In the genomic region with DNA sequence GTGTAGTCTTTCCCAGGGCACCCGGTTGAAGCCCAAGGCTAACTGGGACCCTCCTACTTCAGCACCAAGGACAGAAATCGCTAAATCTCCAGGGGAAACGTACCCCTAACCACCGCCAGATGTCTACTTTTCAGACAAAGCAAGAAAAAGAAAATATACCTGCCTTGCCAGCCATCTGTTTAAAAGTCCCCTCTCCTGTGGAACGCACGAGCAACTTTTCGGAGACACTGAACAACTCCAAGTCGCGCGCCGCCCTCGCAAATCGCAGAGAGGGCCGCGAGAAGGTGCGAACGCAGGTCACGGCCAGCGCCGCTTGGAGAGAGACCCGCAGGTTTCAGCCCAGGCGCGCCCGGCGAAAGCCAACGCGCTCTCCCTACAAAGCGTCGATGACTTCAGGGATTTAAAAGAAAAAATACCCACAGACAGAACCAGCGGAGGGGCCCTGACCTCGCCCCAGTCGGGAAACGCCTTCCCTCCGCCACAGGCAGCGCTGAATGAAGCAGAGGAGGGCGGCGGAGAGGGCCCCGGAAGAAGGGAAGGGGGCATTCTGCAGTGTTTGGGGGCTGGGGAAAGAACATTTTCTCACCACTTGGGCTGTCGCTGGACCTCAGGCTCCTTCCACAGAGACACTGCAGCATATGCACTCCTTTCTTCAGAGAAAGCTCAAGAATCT, we compare ENCODE assay signal across 9 cellular contexts.
DNase-seq lines count a peak whose midpoint lies in the region; FAIRE-seq and TF ChIP-seq lines count a peak whose summit lies in the region.
"Had no signal": no experiment of that assay in that cellular context is flagged by ENCODE, and none has a peak within 500 bp of the region (broad histone marks: within the 10 kb centered on the region; RNA-seq: fewer than 3 reads in every experiment).

No MANE protein-coding gene starts in this region.

- peak overlapping the region; percentile 33; the same call in 1 of the 2 replicates for H3K4me2 ChIP-seq in SK-N-SH
- peak overlapping the region; percentile 93 for H3K4me2 ChIP-seq in hepatocyte

- CTCF ChIA-PET in SK-N-SH (lab: Yijun Ruan, JAX), result no interaction called here

- TF ChIP-seq CTCF in SK-N-SH (IDR thresholded peaks at IDR 0.05), result no peak; the same call in 1 of the 2 replicates
- peak; percentile 17 for TF ChIP-seq CTCF in hepatocyte (IDR thresholded peaks at IDR 0.05; ENCODE audit: poor library complexity)

- no peaks in the 10 kb centered on the region for H3F3A ChIP-seq in SK-N-SH (replicated peaks; ENCODE audit: insufficient read depth)

- H3K4me1 ChIP-seq in SK-N-SH (ENCODE audit: control insufficient read depth in 1 of 2, insufficient read depth in 2 of 2, low read depth in 1 of 2, low read length in 1 of 2), result no peaks in the 10 kb centered on the region
- peaks cover 3% of the 10 kb centered on the region for H3K4me1 ChIP-seq in hepatocyte (ENCODE audit: insufficient read depth)
- H3K4me1 ChIP-seq in skeletal muscle tissue (ENCODE audit: control insufficient read depth in 3 of 3, insufficient read depth in 3 of 3, low read length in 3 of 3), result peaks cover 3 to 10% (median 7%) of the 10 kb centered on the region in 3 donors

- H3K27ac ChIP-seq in SK-N-SH (ENCODE audit: low read depth in 2 of 2, low read length in 1 of 2), result no peak overlapping the region
- no peak overlapping the region for H3K27ac ChIP-seq in hepatocyte
- H3K27ac ChIP-seq in skeletal muscle tissue (ENCODE audit: low read depth, low read length), result no peak overlapping the region

- H4K20me1 ChIP-seq in SK-N-SH (ENCODE audit: insufficient read depth) (no peaks in the 10 kb centered on the region), hepatocyte (ENCODE audit: insufficient read depth, poor library complexity, severe bottlenecking) (no peaks in the 10 kb centered on the region)

- TF ChIP-seq RAD21 in SK-N-SH (IDR thresholded peaks at IDR 0.05; ENCODE audit: low read length), result no peak

- WGBS in SK-N-SH (ENCODE audit: low lambda C conversion rate), result 5% methylated on average over 39 of the region's 39 CpGs
- 2% methylated on average over 39 of the region's 39 CpGs for WGBS in hepatocyte (ENCODE audit: low lambda C conversion rate, missing lambda C conversion rate)

- H3K36me3 ChIP-seq in SK-N-SH (replicated peaks in 1 of 2; ENCODE audit: control insufficient read depth in 1 of 2, insufficient read depth in 2 of 2, low read length in 1 of 2) (no peaks in the 10 kb centered on the region), hepatocyte (replicated peaks; ENCODE audit: insufficient read depth, low read depth) (no peaks in the 10 kb centered on the region), skeletal muscle tissue (ENCODE audit: control insufficient read depth in 3 of 3, insufficient read depth in 3 of 3, low read length in 3 of 3) (no peaks in the 10 kb centered on the region)

- TF ChIP-seq EP300 in SK-N-SH (IDR thresholded peaks at IDR 0.05; ENCODE audit: borderline replicate concordance in 1 of 2, low read depth in 1 of 2, low read length in 1 of 2), result no peak

- H3K9me2 ChIP-seq in SK-N-SH (no peaks in the 10 kb centered on the region), hepatocyte (replicated peaks; ENCODE audit: insufficient read depth) (no peaks in the 10 kb centered on the region)

- FAIRE-seq in GM12892 (lab: Jason Lieb, UNC), result no peak
- FAIRE-seq: A204.1 had no signal

- H2AFZ ChIP-seq in SK-N-SH (ENCODE audit: low read depth) (0 out of 2 replicates have a peak overlapping the region, but pooled peaks have one; percentile 22), hepatocyte (peak overlapping the region; percentile 92)

- DNase-seq in DMS153 treated with DMSO at 0.1 percent for 48 hours (lab: John Stamatoyannopoulos, UW; ENCODE audit: unreplicated experiment), result peak; percentile 50
- DNase-seq in DMS153 (lab: John Stamatoyannopoulos, UW), result no peak
- DNase-seq in SK-N-SH, result peak; percentile 12
- peak; percentile 72 for DNase-seq in hepatocyte (ENCODE audit: low spot score)
- DNase-seq in NCI-H1694 (lab: John Stamatoyannopoulos, UW), result no peak
- no peak for DNase-seq in ureter (ENCODE audit: low spot score)
- no peak for DNase-seq in GM12892 (ENCODE audit: insufficient read length)

- POLR2A ChIA-PET in SK-N-SH (lab: Yijun Ruan, JAX), result no interaction called here

- H3K9ac ChIP-seq in SK-N-SH (no peak overlapping the region), skeletal muscle tissue (ENCODE audit: low read depth in 1 of 3, low read length in 3 of 3) (no peak overlapping the region)

- H3K4me3 ChIP-seq in SK-N-SH (ENCODE audit: low read depth in 2 of 2, low read length in 1 of 2) (peak overlapping the region; percentile 12; a peak in 1 of 4 replicates), hepatocyte (peak overlapping the region; percentile 49), skeletal muscle tissue (ENCODE audit: low read length in 3 of 3) (peak overlapping the region; percentile 49 to 65 (median 52))

- peaks cover 28% of the 10 kb centered on the region for H3K27me3 ChIP-seq in SK-N-SH (ENCODE audit: insufficient read depth)
- peaks cover 12% of the 10 kb centered on the region for H3K27me3 ChIP-seq in hepatocyte
- peaks cover 20 to 28% (median 20%) of the 10 kb centered on the region in 3 donors for H3K27me3 ChIP-seq in skeletal muscle tissue (ENCODE audit: control insufficient read depth in 3 of 3, insufficient read depth in 3 of 3, low read length in 3 of 3)

- H3K79me2 ChIP-seq in SK-N-SH (ENCODE audit: insufficient read depth), result no peaks in the 10 kb centered on the region
- no peaks in the 10 kb centered on the region for H3K79me2 ChIP-seq in hepatocyte

- H3K9me3 ChIP-seq in SK-N-SH (no peaks in the 10 kb centered on the region), hepatocyte (ENCODE audit: low read depth) (no peaks in the 10 kb centered on the region), skeletal muscle tissue (ENCODE audit: control insufficient read depth in 3 of 3, low read length in 3 of 3) (peaks cover 0 to 4% (median 0%) of the 10 kb centered on the region in 3 donors)

- TF ChIP-seq POLR2A in GM12892 (IDR thresholded peaks at IDR 0.05; ENCODE audit: low read depth, low read length), result no peak

TF ChIP-seq in SK-N-SH, 30 proteins besides CTCF, POLR2A, EP300 and RAD21:
- TF ChIP-seq, protein P1, sequence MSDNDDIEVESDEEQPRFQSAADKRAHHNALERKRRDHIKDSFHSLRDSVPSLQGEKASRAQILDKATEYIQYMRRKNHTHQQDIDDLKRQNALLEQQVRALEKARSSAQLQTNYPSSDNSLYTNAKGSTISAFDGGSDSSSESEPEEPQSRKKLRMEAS (IDR thresholded peaks at IDR 0.05; ENCODE audit: low read depth), result no peak
- TF ChIP-seq, protein P2, sequence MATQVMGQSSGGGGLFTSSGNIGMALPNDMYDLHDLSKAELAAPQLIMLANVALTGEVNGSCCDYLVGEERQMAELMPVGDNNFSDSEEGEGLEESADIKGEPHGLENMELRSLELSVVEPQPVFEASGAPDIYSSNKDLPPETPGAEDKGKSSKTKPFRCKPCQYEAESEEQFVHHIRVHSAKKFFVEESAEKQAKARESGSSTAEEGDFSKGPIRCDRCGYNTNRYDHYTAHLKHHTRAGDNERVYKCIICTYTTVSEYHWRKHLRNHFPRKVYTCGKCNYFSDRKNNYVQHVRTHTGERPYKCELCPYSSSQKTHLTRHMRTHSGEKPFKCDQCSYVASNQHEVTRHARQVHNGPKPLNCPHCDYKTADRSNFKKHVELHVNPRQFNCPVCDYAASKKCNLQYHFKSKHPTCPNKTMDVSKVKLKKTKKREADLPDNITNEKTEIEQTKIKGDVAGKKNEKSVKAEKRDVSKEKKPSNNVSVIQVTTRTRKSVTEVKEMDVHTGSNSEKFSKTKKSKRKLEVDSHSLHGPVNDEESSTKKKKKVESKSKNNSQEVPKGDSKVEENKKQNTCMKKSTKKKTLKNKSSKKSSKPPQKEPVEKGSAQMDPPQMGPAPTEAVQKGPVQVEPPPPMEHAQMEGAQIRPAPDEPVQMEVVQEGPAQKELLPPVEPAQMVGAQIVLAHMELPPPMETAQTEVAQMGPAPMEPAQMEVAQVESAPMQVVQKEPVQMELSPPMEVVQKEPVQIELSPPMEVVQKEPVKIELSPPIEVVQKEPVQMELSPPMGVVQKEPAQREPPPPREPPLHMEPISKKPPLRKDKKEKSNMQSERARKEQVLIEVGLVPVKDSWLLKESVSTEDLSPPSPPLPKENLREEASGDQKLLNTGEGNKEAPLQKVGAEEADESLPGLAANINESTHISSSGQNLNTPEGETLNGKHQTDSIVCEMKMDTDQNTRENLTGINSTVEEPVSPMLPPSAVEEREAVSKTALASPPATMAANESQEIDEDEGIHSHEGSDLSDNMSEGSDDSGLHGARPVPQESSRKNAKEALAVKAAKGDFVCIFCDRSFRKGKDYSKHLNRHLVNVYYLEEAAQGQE (IDR thresholded peaks at IDR 0.05; ENCODE audit: low read depth, low read length), result peak; percentile 94

Comparison
In these comparisons a context has a peak if more than half of its experiments do, and no peak if none do; other contexts are left out.
1. DNase-seq: peak in DMS153 treated with DMSO at 0.1 percent for 48 hours (single experiment), SK-N-SH (single experiment) and hepatocyte (single experiment); none in DMS153 (single experiment), NCI-H1694 (single experiment), ureter (single experiment) and GM12892 (single experiment).
2. Peak in every context shown above with its lines, with median percentiles within 50 percentile points of each other: H3K4me3 ChIP-seq.